In the genomic region with DNA sequence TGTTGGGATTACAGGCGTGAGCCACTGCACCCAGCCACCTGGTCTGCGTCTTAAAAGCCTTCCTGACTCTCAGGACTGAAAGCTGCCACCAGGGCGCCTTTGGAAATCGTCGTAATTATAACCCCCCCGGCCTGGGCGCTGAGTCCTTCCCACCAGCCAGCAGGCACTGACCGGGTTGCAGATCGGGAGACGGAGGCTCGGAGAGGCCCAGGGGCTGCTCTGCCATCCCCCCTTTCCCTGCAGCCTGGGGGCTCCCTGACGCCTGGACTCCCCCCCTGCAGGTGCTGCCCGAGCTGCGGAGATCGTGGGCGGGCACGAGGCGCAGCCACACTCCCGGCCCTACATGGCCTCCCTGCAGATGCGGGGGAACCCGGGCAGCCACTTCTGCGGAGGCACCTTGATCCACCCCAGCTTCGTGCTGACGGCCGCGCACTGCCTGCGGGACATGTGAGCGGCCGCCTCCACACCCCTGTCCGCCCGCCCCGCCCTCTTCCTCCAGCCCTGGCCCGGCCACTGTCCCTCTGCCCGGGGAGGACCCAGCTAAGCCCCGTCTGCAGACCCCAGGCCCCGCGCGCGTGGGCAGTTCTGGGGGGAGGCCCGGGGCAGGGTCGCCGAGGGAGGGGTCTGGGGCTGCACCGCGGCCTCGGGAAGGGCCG, we compare ENCODE assay signal across 1 cellular context.
TF ChIP-seq lines count a peak whose summit lies in the region.

No MANE protein-coding gene starts in this region.

TF ChIP-seq in GM12878, 131 proteins besides CTCF, POLR2A, EP300 and RAD21:
- TF ChIP-seq NFXL1 (IDR thresholded peaks at IDR 0.05; ENCODE audit: borderline replicate concordance) (no peak), IKZF1 (conservative IDR thresholded peaks at IDR 0.05) (0 out of 2 replicates have a peak, but pooled peaks have one; percentile 20), KLF5 (IDR thresholded peaks at IDR 0.05; ENCODE audit: partially characterized antibody) (no peak), NKRF (conservative IDR thresholded peaks at IDR 0.05) (no peak), TARDBP (IDR thresholded peaks at IDR 0.05; ENCODE audit: borderline replicate concordance) (no peak), RELA (IDR thresholded peaks at IDR 0.05; ENCODE audit: borderline replicate concordance, partially characterized antibody) (no peak), PKNOX1 (IDR thresholded peaks at IDR 0.05) (no peak), CHD1 (IDR thresholded peaks at IDR 0.05; ENCODE audit: low read depth, low read length) (no peak), BHLHE40 (IDR thresholded peaks at IDR 0.05; ENCODE audit: borderline replicate concordance in 1 of 2, low read depth in 2 of 2, low read length in 1 of 2) (peak in 1 of 2 experiments; percentile 58; a peak in 2 of 4 replicates), TBL1XR1 (IDR thresholded peaks at IDR 0.05; ENCODE audit: low read depth, low read length) (no peak), NR2C2 (IDR thresholded peaks at IDR 0.05; ENCODE audit: borderline replicate concordance, control insufficient read depth, insufficient read length, low read depth) (no peak), NRF1 (conservative IDR thresholded peaks at IDR 0.05; ENCODE audit: low read depth, low read length) (no peak), BRCA1 (IDR thresholded peaks at IDR 0.05; ENCODE audit: low read depth, low read length) (no peak)
